In the genomic region with DNA sequence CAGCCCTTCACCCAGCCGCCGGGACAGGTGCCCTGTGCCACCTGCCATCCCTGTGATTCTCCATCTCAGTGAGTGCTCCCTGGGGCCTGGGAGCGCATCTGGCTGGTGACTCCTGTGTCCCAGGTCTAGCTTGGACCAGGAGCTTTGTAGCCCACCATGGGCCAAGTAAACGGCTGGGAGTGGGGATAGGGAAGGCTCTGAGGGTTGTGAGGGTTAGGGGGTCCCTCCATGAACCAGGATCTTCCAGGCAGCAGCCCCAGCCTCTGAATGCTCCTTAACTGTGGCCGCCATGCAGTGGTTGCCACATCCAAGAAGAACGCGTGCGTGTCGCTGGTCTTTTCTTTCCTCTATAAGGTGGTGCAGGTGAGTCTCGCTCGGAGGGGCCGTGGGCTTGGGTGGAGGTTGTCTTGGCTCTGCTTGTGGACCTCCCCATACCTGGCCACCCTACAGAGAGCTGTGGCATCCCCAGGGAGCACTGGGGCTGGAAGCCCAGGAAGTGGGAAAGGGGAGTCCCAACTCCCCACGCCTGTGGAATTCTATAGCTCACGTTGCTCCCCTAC, we compare ENCODE assay signal across 1 cellular context.
TF ChIP-seq lines count a peak whose summit lies in the region.

No MANE protein-coding gene starts in this region.

TF ChIP-seq in HCT116, 20 proteins besides CTCF, POLR2A, EP300 and RAD21:
- TF ChIP-seq ZNF274 (IDR thresholded peaks at IDR 0.05; ENCODE audit: low read depth, low read length) (no peak), SP1 (IDR thresholded peaks at IDR 0.05; ENCODE audit: low read depth) (no peak), ZFX (IDR thresholded peaks at IDR 0.05) (no peak), EGR1 (IDR thresholded peaks at IDR 0.05; ENCODE audit: low read depth) (no peak), SIN3A (IDR thresholded peaks at IDR 0.05; ENCODE audit: low read depth) (no peak), YY1 (IDR thresholded peaks at IDR 0.05; ENCODE audit: extremely low read depth, insufficient replicate concordance, low read depth, low read length) (no peak), ELF1 (IDR thresholded peaks at IDR 0.05; ENCODE audit: borderline replicate concordance, low read depth) (no peak), EZH2 (IDR thresholded peaks at IDR 0.05) (no peak), JUND (IDR thresholded peaks at IDR 0.05) (no peak), CEBPB (IDR thresholded peaks at IDR 0.05; ENCODE audit: low read depth) (no peak)
- TF ChIP-seq, protein P1, sequence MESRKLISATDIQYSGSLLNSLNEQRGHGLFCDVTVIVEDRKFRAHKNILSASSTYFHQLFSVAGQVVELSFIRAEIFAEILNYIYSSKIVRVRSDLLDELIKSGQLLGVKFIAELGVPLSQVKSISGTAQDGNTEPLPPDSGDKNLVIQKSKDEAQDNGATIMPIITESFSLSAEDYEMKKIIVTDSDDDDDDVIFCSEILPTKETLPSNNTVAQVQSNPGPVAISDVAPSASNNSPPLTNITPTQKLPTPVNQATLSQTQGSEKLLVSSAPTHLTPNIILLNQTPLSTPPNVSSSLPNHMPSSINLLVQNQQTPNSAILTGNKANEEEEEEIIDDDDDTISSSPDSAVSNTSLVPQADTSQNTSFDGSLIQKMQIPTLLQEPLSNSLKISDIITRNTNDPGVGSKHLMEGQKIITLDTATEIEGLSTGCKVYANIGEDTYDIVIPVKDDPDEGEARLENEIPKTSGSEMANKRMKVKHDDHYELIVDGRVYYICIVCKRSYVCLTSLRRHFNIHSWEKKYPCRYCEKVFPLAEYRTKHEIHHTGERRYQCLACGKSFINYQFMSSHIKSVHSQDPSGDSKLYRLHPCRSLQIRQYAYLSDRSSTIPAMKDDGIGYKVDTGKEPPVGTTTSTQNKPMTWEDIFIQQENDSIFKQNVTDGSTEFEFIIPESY (IDR thresholded peaks at IDR 0.05; ENCODE audit: extremely low read depth, insufficient replicate concordance, low read length), result no peak
- TF ChIP-seq, protein P2, sequence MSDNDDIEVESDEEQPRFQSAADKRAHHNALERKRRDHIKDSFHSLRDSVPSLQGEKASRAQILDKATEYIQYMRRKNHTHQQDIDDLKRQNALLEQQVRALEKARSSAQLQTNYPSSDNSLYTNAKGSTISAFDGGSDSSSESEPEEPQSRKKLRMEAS (IDR thresholded peaks at IDR 0.05), result no peak
- TF ChIP-seq, protein P3, sequence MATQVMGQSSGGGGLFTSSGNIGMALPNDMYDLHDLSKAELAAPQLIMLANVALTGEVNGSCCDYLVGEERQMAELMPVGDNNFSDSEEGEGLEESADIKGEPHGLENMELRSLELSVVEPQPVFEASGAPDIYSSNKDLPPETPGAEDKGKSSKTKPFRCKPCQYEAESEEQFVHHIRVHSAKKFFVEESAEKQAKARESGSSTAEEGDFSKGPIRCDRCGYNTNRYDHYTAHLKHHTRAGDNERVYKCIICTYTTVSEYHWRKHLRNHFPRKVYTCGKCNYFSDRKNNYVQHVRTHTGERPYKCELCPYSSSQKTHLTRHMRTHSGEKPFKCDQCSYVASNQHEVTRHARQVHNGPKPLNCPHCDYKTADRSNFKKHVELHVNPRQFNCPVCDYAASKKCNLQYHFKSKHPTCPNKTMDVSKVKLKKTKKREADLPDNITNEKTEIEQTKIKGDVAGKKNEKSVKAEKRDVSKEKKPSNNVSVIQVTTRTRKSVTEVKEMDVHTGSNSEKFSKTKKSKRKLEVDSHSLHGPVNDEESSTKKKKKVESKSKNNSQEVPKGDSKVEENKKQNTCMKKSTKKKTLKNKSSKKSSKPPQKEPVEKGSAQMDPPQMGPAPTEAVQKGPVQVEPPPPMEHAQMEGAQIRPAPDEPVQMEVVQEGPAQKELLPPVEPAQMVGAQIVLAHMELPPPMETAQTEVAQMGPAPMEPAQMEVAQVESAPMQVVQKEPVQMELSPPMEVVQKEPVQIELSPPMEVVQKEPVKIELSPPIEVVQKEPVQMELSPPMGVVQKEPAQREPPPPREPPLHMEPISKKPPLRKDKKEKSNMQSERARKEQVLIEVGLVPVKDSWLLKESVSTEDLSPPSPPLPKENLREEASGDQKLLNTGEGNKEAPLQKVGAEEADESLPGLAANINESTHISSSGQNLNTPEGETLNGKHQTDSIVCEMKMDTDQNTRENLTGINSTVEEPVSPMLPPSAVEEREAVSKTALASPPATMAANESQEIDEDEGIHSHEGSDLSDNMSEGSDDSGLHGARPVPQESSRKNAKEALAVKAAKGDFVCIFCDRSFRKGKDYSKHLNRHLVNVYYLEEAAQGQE (IDR thresholded peaks at IDR 0.05; ENCODE audit: low read depth), result no peak
